Comparison of ENCODE assay signal across 1 cellular context in the genomic region with DNA sequence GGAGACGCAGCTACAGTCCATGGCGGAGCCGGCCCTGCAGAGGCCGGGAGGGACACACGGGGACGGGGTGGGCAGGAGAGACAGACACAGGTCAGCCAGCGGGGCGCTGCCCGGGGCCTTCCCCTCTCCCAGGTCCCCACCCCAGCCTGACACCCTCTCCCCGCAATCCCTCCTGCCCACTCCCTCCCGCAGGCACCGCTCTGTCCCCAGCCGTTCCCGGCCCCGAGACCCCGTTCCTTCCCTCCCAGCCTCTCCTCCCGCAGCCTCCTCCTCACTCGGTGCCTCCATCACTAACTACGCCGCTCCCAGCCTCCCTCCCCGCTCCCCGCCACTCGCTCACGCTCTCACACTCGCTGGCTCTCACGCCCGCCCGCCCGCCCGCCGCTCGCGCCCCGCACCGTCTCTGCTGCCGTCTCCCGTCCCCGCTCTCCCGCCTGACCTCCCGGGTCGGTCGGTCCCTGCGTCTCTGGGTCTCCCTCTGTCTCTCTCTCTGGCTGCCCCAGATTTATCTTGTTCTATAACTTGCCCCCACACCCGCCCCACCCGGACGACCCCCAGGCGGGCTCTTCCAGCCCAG.
TF ChIP-seq lines count a peak whose summit lies in the region.

No MANE protein-coding gene starts in this region.

TF ChIP-seq in GM23338, 12 proteins besides CTCF, POLR2A, EP300 and RAD21 (continued from another document):
- TF ChIP-seq, protein P1, sequence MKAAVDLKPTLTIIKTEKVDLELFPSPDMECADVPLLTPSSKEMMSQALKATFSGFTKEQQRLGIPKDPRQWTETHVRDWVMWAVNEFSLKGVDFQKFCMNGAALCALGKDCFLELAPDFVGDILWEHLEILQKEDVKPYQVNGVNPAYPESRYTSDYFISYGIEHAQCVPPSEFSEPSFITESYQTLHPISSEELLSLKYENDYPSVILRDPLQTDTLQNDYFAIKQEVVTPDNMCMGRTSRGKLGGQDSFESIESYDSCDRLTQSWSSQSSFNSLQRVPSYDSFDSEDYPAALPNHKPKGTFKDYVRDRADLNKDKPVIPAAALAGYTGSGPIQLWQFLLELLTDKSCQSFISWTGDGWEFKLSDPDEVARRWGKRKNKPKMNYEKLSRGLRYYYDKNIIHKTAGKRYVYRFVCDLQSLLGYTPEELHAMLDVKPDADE (IDR thresholded peaks at IDR 0.05) = no peak
TF ChIP-seq in GM23338: peak in this region for 0.
